In the genomic region with DNA sequence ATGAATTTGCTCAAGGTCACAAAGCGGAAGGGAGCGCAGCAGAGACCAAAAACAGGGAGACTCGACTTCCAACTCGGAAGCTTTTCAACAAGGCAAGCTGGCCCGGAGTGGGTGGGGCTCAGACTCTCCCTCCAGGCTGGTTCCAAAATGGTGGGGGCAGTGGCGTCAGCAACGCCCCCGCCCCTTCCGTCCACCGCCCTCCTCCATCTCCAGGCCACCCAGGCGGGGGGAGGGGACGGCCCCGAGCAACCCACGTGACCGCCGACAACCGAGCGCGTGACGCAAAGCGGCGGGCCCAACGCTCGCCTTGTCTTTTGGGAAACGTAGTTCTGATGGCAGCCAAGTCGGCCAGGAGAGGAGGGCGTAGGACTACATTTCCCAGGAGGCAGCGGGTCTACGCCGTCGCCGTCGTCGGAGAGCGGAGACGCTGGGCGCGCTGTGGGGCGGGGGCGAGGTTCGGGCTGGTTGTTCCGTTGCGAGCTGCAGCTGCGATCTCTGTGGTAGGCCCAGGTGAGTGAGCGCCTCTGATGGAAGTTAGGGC, we compare ENCODE assay signal across 1 cellular context.
A peak's percentile ranks its signal among the peaks of the same experiment; 100 is the strongest.
TF ChIP-seq lines count a peak whose summit lies in the region.

A gene with protein sequence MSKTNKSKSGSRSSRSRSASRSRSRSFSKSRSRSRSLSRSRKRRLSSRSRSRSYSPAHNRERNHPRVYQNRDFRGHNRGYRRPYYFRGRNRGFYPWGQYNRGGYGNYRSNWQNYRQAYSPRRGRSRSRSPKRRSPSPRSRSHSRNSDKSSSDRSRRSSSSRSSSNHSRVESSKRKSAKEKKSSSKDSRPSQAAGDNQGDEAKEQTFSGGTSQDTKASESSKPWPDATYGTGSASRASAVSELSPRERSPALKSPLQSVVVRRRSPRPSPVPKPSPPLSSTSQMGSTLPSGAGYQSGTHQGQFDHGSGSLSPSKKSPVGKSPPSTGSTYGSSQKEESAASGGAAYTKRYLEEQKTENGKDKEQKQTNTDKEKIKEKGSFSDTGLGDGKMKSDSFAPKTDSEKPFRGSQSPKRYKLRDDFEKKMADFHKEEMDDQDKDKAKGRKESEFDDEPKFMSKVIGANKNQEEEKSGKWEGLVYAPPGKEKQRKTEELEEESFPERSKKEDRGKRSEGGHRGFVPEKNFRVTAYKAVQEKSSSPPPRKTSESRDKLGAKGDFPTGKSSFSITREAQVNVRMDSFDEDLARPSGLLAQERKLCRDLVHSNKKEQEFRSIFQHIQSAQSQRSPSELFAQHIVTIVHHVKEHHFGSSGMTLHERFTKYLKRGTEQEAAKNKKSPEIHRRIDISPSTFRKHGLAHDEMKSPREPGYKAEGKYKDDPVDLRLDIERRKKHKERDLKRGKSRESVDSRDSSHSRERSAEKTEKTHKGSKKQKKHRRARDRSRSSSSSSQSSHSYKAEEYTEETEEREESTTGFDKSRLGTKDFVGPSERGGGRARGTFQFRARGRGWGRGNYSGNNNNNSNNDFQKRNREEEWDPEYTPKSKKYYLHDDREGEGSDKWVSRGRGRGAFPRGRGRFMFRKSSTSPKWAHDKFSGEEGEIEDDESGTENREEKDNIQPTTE (plus strand): TSS at position 448 of the 541 bp plus-strand sequence. CDS start 58,121 bp downstream, outside the sequence.

TF ChIP-seq in GM12878, 131 proteins besides CTCF, POLR2A, EP300 and RAD21 (continued from another document and continues in another):
- TF ChIP-seq, protein P1, sequence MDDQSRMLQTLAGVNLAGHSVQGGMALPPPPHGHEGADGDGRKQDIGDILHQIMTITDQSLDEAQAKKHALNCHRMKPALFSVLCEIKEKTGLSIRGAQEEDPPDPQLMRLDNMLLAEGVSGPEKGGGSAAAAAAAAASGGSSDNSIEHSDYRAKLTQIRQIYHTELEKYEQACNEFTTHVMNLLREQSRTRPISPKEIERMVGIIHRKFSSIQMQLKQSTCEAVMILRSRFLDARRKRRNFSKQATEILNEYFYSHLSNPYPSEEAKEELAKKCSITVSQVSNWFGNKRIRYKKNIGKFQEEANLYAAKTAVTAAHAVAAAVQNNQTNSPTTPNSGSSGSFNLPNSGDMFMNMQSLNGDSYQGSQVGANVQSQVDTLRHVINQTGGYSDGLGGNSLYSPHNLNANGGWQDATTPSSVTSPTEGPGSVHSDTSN (IDR thresholded peaks at IDR 0.05; ENCODE audit: insufficient replicate concordance, low read depth, low read length): no peak
- TF ChIP-seq, protein P2, sequence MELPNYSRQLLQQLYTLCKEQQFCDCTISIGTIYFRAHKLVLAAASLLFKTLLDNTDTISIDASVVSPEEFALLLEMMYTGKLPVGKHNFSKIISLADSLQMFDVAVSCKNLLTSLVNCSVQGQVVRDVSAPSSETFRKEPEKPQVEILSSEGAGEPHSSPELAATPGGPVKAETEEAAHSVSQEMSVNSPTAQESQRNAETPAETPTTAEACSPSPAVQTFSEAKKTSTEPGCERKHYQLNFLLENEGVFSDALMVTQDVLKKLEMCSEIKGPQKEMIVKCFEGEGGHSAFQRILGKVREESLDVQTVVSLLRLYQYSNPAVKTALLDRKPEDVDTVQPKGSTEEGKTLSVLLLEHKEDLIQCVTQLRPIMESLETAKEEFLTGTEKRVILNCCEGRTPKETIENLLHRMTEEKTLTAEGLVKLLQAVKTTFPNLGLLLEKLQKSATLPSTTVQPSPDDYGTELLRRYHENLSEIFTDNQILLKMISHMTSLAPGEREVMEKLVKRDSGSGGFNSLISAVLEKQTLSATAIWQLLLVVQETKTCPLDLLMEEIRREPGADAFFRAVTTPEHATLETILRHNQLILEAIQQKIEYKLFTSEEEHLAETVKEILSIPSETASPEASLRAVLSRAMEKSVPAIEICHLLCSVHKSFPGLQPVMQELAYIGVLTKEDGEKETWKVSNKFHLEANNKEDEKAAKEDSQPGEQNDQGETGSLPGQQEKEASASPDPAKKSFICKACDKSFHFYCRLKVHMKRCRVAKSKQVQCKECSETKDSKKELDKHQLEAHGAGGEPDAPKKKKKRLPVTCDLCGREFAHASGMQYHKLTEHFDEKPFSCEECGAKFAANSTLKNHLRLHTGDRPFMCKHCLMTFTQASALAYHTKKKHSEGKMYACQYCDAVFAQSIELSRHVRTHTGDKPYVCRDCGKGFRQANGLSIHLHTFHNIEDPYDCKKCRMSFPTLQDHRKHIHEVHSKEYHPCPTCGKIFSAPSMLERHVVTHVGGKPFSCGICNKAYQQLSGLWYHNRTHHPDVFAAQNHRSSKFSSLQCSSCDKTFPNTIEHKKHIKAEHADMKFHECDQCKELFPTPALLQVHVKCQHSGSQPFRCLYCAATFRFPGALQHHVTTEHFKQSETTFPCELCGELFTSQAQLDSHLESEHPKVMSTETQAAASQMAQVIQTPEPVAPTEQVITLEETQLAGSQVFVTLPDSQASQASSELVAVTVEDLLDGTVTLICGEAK (IDR thresholded peaks at IDR 0.05; ENCODE audit: borderline replicate concordance): peak; percentile 67; the same call in 1 of the 2 replicates
- TF ChIP-seq RAD51 (IDR thresholded peaks at IDR 0.05) (peak; percentile 99), SREBF2 (IDR thresholded peaks at IDR 0.05; ENCODE audit: low read length) (no peak), ZNF217 (IDR thresholded peaks at IDR 0.05) (no peak), MEF2B (IDR thresholded peaks at IDR 0.05; ENCODE audit: partially characterized antibody, poor library complexity, severe bottlenecking) (peak; percentile 53), NFIC (IDR thresholded peaks at IDR 0.05; ENCODE audit: low read depth, low read length) (no peak), NFYA (IDR thresholded peaks at IDR 0.05; ENCODE audit: borderline replicate concordance, low read depth, low read length) (no peak), RFX5 (IDR thresholded peaks at IDR 0.05; ENCODE audit: low read depth, low read length) (peak; percentile 63), NR2C2 (IDR thresholded peaks at IDR 0.05; ENCODE audit: borderline replicate concordance, control insufficient read depth, insufficient read length, low read depth) (no peak), ZNF687 (IDR thresholded peaks at IDR 0.05) (peak; percentile 41), PKNOX1 (IDR thresholded peaks at IDR 0.05) (peak; percentile 76), TCF7 (IDR thresholded peaks at IDR 0.05; ENCODE audit: borderline replicate concordance) (no peak), BMI1 (IDR thresholded peaks at IDR 0.05; ENCODE audit: borderline replicate concordance) (no peak), TBL1XR1 (IDR thresholded peaks at IDR 0.05; ENCODE audit: low read depth, low read length) (peak; percentile 84), YY1 (IDR thresholded peaks at IDR 0.05; ENCODE audit: low read depth, low read length) (peak; percentile 93), EED (IDR thresholded peaks at IDR 0.05; ENCODE audit: low read depth) (no peak; the same call in 1 of the 2 replicates), SPI1 (IDR thresholded peaks at IDR 0.05; ENCODE audit: borderline replicate concordance, insufficient read depth, low read depth, low read length) (no peak), TCF12 (IDR thresholded peaks at IDR 0.05; ENCODE audit: low read depth, low read length) (peak; percentile 50; the same call in 1 of the 2 replicates), SMAD5 (IDR thresholded peaks at IDR 0.05; ENCODE audit: low read depth) (0 out of 2 replicates have a peak, but pooled peaks have one; percentile 27), BCL11A (IDR thresholded peaks at IDR 0.05; ENCODE audit: low read depth, low read length) (no peak), RBBP5 (conservative IDR thresholded peaks at IDR 0.05) (no peak), REST (IDR thresholded peaks at IDR 0.05; ENCODE audit: low read depth, low read length) (no peak), NFXL1 (IDR thresholded peaks at IDR 0.05; ENCODE audit: borderline replicate concordance) (no peak), GATAD2B (conservative IDR thresholded peaks at IDR 0.05; ENCODE audit: low read depth) (peak; percentile 44; the same call in 1 of the 2 replicates), ZBTB33 (IDR thresholded peaks at IDR 0.05) (no peak)
- TF ChIP-seq, protein P3, sequence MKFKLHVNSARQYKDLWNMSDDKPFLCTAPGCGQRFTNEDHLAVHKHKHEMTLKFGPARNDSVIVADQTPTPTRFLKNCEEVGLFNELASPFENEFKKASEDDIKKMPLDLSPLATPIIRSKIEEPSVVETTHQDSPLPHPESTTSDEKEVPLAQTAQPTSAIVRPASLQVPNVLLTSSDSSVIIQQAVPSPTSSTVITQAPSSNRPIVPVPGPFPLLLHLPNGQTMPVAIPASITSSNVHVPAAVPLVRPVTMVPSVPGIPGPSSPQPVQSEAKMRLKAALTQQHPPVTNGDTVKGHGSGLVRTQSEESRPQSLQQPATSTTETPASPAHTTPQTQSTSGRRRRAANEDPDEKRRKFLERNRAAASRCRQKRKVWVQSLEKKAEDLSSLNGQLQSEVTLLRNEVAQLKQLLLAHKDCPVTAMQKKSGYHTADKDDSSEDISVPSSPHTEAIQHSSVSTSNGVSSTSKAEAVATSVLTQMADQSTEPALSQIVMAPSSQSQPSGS (IDR thresholded peaks at IDR 0.05; ENCODE audit: low read length): no peak
- TF ChIP-seq, protein P4, sequence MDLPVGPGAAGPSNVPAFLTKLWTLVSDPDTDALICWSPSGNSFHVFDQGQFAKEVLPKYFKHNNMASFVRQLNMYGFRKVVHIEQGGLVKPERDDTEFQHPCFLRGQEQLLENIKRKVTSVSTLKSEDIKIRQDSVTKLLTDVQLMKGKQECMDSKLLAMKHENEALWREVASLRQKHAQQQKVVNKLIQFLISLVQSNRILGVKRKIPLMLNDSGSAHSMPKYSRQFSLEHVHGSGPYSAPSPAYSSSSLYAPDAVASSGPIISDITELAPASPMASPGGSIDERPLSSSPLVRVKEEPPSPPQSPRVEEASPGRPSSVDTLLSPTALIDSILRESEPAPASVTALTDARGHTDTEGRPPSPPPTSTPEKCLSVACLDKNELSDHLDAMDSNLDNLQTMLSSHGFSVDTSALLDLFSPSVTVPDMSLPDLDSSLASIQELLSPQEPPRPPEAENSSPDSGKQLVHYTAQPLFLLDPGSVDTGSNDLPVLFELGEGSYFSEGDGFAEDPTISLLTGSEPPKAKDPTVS (IDR thresholded peaks at IDR 0.05; ENCODE audit: low read depth, low read length): no peak
